8 cellular contexts compared by ENCODE assay signal in genomic region chr22:46045459-46046298, GRCh38.
A peak's percentile ranks its signal among the peaks of the same experiment; 100 is the strongest.
DNase-seq lines count a peak whose midpoint lies in the region; ATAC-seq, FAIRE-seq and TF ChIP-seq lines count a peak whose summit lies in the region.

No MANE protein-coding gene starts in this region.

- ATAC-seq in activated B cell treated with CpG ODN at 0.5 μM for 24 hours (ENCODE audit: low read depth) (no peak), HG02678 (IDR thresholded peaks at IDR 0.05; ENCODE audit: unreplicated experiment) (no peak)

- peaks cover 49% of the 10 kb centered on the region for H3K4me1 ChIP-seq in CD4-positive, alpha-beta memory T cell (ENCODE audit: insufficient read depth, low read length)
- H3K4me1 ChIP-seq in ovary (ENCODE audit: insufficient read depth): peaks cover 28% of the 10 kb centered on the region

- no peak for FAIRE-seq in GM12891 (lab: Jason Lieb, UNC)

- H3K4me1 Mint-ChIP-seq in CD4-positive, alpha-beta memory T cell: peaks cover 1 to 38% (median 24%) of the 10 kb centered on the region in 4 donors
- peaks cover 38% of the 10 kb centered on the region for H3K4me1 Mint-ChIP-seq in activated B cell treated with CpG ODN at 0.5 μM for 24 hours

- TF ChIP-seq POLR2A in ovary (IDR thresholded peaks at IDR 0.05) (no peak), GM12891 (IDR thresholded peaks at IDR 0.05; ENCODE audit: low read depth, low read length) (no peak)

- POLR2A ChIA-PET in CD4-positive, alpha-beta memory T cell (lab: Charles Lee; ENCODE audit: partially characterized antibody): interaction anchor here (0.8 to 4.4 kb wide), 5 partner anchors 8 to 27 kb away, joined by 3 to 56 read pairs (median 6); no protein-coding TSS in a partner anchor
- POLR2A ChIA-PET in activated B cell treated with CpG ODN at 0.5 μM for 24 hours (lab: Charles Lee): interaction anchor here (1.0 to 3.6 kb wide), 5 partner anchors 8 to 25 kb away, joined by 3 to 34 read pairs (median 5); no protein-coding TSS in a partner anchor

- H3K27me3 ChIP-seq in CD4-positive, alpha-beta memory T cell (ENCODE audit: insufficient read depth, low read length): no peaks in the 10 kb centered on the region
- no peaks in the 10 kb centered on the region for H3K27me3 ChIP-seq in ovary

- H3K27ac ChIP-seq in CD4-positive, alpha-beta memory T cell (ENCODE audit: low read depth, low read length): peak overlapping the region; percentile 54
- peak overlapping the region; percentile 97 to 99 for H3K27ac ChIP-seq in ovary

- CTCF ChIA-PET in CD4-positive, alpha-beta memory T cell (lab: Charles Lee; ENCODE audit: partially characterized antibody): interaction anchor here (1.5 kb wide), 1 partner anchor 9 kb away, joined by 3 read pairs; no protein-coding TSS in a partner anchor
- CTCF ChIA-PET in activated B cell treated with CpG ODN at 0.5 μM for 24 hours (lab: Charles Lee): no interaction called here

- H3K36me3 ChIP-seq in CD4-positive, alpha-beta memory T cell (ENCODE audit: insufficient read depth, low read length): no peaks in the 10 kb centered on the region
- no peaks in the 10 kb centered on the region for H3K36me3 ChIP-seq in ovary

- TF ChIP-seq CTCF in activated B cell treated with CpG ODN at 0.5 μM for 24 hours (IDR thresholded peaks at IDR 0.05) (no peak), ovary (IDR thresholded peaks at IDR 0.05) (no peak)

- 31 to 42% (median 37%) methylated on average over 11 to 12 of the region's 12 CpGs for WGBS in ovary, 3 donors

- TF ChIP-seq EP300 in ovary (IDR thresholded peaks at IDR 0.05): no peak

- H3K27ac Mint-ChIP-seq in CD4-positive, alpha-beta memory T cell: peak overlapping the region; percentile 57 to 85 (median 75)
- peak overlapping the region; percentile 24 for H3K27ac Mint-ChIP-seq in activated B cell treated with CpG ODN at 0.5 μM for 24 hours

- no peak for DNase-seq in CD4-positive, alpha-beta memory T cell
- no peak for DNase-seq in activated B cell treated with CpG ODN at 0.5 μM for 24 hours
- peak; percentile 84 for DNase-seq in globus pallidus (ENCODE audit: low spot score)
- peak in 4 of 5 donors; percentile 36 to 53 (median 52) for DNase-seq in ovary
- DNase-seq in NCI-H1930 (lab: John Stamatoyannopoulos, UW): no peak
- DNase-seq in NCI-H1436 treated with DMSO at 0.1 percent for 48 hours (lab: John Stamatoyannopoulos, UW): no peak
- no peak for DNase-seq in GM12891 (ENCODE audit: insufficient read length, low spot score)

- H3K9me3 Mint-ChIP-seq in CD4-positive, alpha-beta memory T cell: no peaks in the 10 kb centered on the region
- no peaks in the 10 kb centered on the region for H3K9me3 Mint-ChIP-seq in activated B cell treated with CpG ODN at 0.5 μM for 24 hours

- no peaks in the 10 kb centered on the region for H3K27me3 Mint-ChIP-seq in CD4-positive, alpha-beta memory T cell
- no peaks in the 10 kb centered on the region for H3K27me3 Mint-ChIP-seq in activated B cell treated with CpG ODN at 0.5 μM for 24 hours

- peak overlapping the region; percentile 29 to 35 for H3K4me3 ChIP-seq in CD4-positive, alpha-beta memory T cell (ENCODE audit: low read length in 2 of 2)
- peak overlapping the region; percentile 54 for H3K4me3 ChIP-seq in ovary

- H3K4me3 Mint-ChIP-seq in CD4-positive, alpha-beta memory T cell: peak overlapping the region; percentile 64 to 79 (median 72)
- H3K4me3 Mint-ChIP-seq in activated B cell treated with CpG ODN at 0.5 μM for 24 hours: peak overlapping the region; percentile 74

- H3K36me3 Mint-ChIP-seq in CD4-positive, alpha-beta memory T cell: no peaks in the 10 kb centered on the region
- no peaks in the 10 kb centered on the region for H3K36me3 Mint-ChIP-seq in activated B cell treated with CpG ODN at 0.5 μM for 24 hours (ENCODE audit: low read depth)

- intact Hi-C loops in CD4-positive, alpha-beta memory T cell (cut with micrococcal nuclease): no loop called here
- intact Hi-C loops in activated B cell treated with CpG ODN at 0.5 μM for 24 hours (cut with micrococcal nuclease): no loop called here
- intact Hi-C loops in ovary (cut with DNase I): no loop called here

- H3K9me3 ChIP-seq in CD4-positive, alpha-beta memory T cell (ENCODE audit: control insufficient read depth in 1 of 2, low read length in 2 of 2): no peaks in the 10 kb centered on the region
- H3K9me3 ChIP-seq in ovary: no peaks in the 10 kb centered on the region

TF ChIP-seq in GM12891, 5 proteins besides CTCF, POLR2A, EP300 and RAD21:
- TF ChIP-seq SPI1 (IDR thresholded peaks at IDR 0.05; ENCODE audit: low read depth, low read length) (no peak), POU2F2 (IDR thresholded peaks at IDR 0.05; ENCODE audit: low read depth, low read length) (no peak), TAF1 (IDR thresholded peaks at IDR 0.05; ENCODE audit: low read depth, low read length) (no peak), PAX5 (IDR thresholded peaks at IDR 0.05; ENCODE audit: insufficient read depth, low read length, severe bottlenecking) (no peak), POLR2AphosphoS5 (IDR thresholded peaks at IDR 0.05; ENCODE audit: low read depth, low read length) (no peak)

Comparison
In these comparisons a context has a peak if more than half of its experiments do, and no peak if none do; other contexts are left out.
1. DNase-seq: peak in globus pallidus (single experiment) and ovary (4 of 5); none in CD4-positive, alpha-beta memory T cell (0 of 5), activated B cell treated with CpG ODN at 0.5 μM for 24 hours (single experiment), NCI-H1930 (0 of 2), NCI-H1436 treated with DMSO at 0.1 percent for 48 hours (single experiment) and GM12891 (single experiment).